ENCODE assay signal across 8 cellular contexts in genomic region chr17:39461911-39462641, GRCh38. TPM values are rescaled to one million over a fixed set of nuclear protein-coding genes. Genes with fewer than 3 reads are reported as not detected.
DNase-seq lines count a peak whose midpoint lies in the region; ATAC-seq and TF ChIP-seq lines count a peak whose summit lies in the region.

No MANE protein-coding gene starts in this region.

- H3K27me3 ChIP-seq in Peyer's patch, result no peaks in the 10 kb centered on the region

- peaks cover 0 to 26% (median 7%) of the 10 kb centered on the region in 4 donors for H3K4me1 ChIP-seq in Peyer's patch

- peak overlapping the region; percentile 95 to 99 (median 98) for H3K27ac ChIP-seq in Peyer's patch

- ATAC-seq in HG02642 (IDR thresholded peaks at IDR 0.05; ENCODE audit: poor library complexity, unreplicated experiment), result peak; percentile 1

- H3K36me3 ChIP-seq in Peyer's patch, result peaks cover 0 to under 1% (median 0%) of the 10 kb centered on the region in 3 donors

- no peak for TF ChIP-seq POLR2A in Peyer's patch (IDR thresholded peaks at IDR 0.05)

- H3K9me3 ChIP-seq in Peyer's patch, result no peaks in the 10 kb centered on the region

- no peak for TF ChIP-seq CTCF in Peyer's patch (IDR thresholded peaks at IDR 0.05)
- TF ChIP-seq CTCF in astrocyte of the spinal cord (IDR thresholded peaks at IDR 0.05; ENCODE audit: low read depth, low read length), result no peak

- H3K4me3 ChIP-seq in Peyer's patch, result peak overlapping the region; percentile 78 to 91 (median 83)
- peak overlapping the region; percentile 98 for H3K4me3 ChIP-seq in astrocyte of the spinal cord (ENCODE audit: low read depth, low read length)
- H3K4me3 ChIP-seq in iPS-11a (ENCODE audit: low read depth, low read length), result peak overlapping the region; percentile 99
- H3K4me3 ChIP-seq in skeletal muscle cell (ENCODE audit: low read depth, low read length), result peak overlapping the region; percentile 96

- in situ Hi-C loops in astrocyte of the spinal cord (cut with HindIII; ENCODE audit: low sequenced_read_pairs), result no loop called here

- peak; percentile 2 for DNase-seq in NCI-H2029 (lab: John Stamatoyannopoulos, UW)
- no peak for DNase-seq in NCI-H2029 treated with DMSO at 0.1 percent for 48 hours (lab: John Stamatoyannopoulos, UW)
- peak in 2 of 3 donors; percentile 17 to 53 for DNase-seq in Peyer's patch
- DNase-seq in astrocyte of the spinal cord (ENCODE audit: low read depth, low spot score), result peak; percentile 39
- DNase-seq in skeletal muscle cell (ENCODE audit: low read depth), result peak; percentile 5
- no peak for DNase-seq in SIG-M5 treated with dmso at 0.1 percent for 504 hours (lab: John Stamatoyannopoulos, UW; ENCODE audit: unreplicated experiment)

RNA-seq across cellular contexts. Expression of gene CDK12, which starts 0.8 kb away (rescaled TPM):
- 100 to 1,000 TPM in 1 of 4 donors, 10 to 100 TPM in 3; 55.3 to 132 (median 81.2) TPM for total RNA-seq in Peyer's patch

RNA-seq across cellular contexts. Expression of gene MED1, which starts 11.0 kb away (rescaled TPM):
- 10 to 100 TPM; 22.5 to 41.0 (median 36.8) TPM for total RNA-seq in Peyer's patch

Comparison
In these comparisons a context has a peak if more than half of its experiments do, and no peak if none do; other contexts are left out.
1. DNase-seq: peak in NCI-H2029 (single experiment), Peyer's patch (2 of 3), astrocyte of the spinal cord (single experiment) and skeletal muscle cell (single experiment); none in NCI-H2029 treated with DMSO at 0.1 percent for 48 hours (single experiment) and SIG-M5 treated with dmso at 0.1 percent for 504 hours (single experiment).
2. Peak in every context shown above with its lines, with median percentiles within 50 percentile points of each other: H3K4me3 ChIP-seq.